31 cellular contexts compared by ENCODE assay signal in the genomic region with DNA sequence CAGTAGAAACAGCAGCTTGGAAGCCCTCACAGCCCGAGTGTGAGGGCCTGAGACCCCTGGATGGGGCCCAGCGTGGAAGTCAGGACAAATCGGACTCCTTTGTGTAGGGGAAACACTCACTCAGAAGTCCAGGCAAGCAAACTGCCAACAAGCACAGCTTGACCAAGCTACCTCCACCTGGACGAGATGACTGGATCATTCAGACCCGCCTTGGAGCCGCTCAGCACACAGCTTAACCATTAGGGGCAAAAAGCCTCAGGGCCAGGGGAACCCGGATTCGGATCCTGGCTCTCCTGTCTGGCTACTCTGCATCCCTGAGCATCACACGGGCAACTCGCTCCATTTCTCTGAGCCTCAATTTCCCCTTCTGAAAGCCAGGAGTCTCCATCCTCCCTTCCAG.
DNase-seq lines count a peak whose midpoint lies in the region; ATAC-seq and TF ChIP-seq lines count a peak whose summit lies in the region.
"Had no signal": no experiment of that assay in that cellular context is flagged by ENCODE, and none has a peak within 500 bp of the region (broad histone marks: within the 10 kb centered on the region; RNA-seq: fewer than 3 reads in every experiment).

No MANE protein-coding gene starts in this region.

- intact Hi-C loops in lower lobe of right lung (cut with DNase I), result no loop called here
- intact Hi-C loops in posterior vena cava (cut with DNase I), result loop anchor here in 1 of 2 donors (5.0 kb wide), 1 partner anchor 54 kb away; no protein-coding TSS in a partner anchor

- no peak overlapping the region for H3K9ac ChIP-seq in mesenchymal stem cell (ENCODE audit: low read length)
- H3K9ac ChIP-seq: BLaER1; BLaER1 treated with 17β-estradiol and CSF1 and Interleukin-3, amounts not matched to agents 10 nM and 100 nM had no signal

- H3K23ac ChIP-seq in mesenchymal stem cell (ENCODE audit: low read length in 2 of 2), result no peak overlapping the region

- H3K4ac ChIP-seq in mesenchymal stem cell (ENCODE audit: low read depth in 1 of 2, low read length in 2 of 2), result no peak overlapping the region

- TF ChIP-seq CTCF in lower lobe of right lung (IDR thresholded peaks at IDR 0.05) (no peak), osteoblast (IDR thresholded peaks at IDR 0.05; ENCODE audit: extremely low read depth, low read depth, low read length) (no peak)

- H4K91ac ChIP-seq in mesenchymal stem cell (ENCODE audit: low read length), result no peak overlapping the region

- no peak overlapping the region for H2BK5ac ChIP-seq in mesenchymal stem cell (ENCODE audit: low read depth, low read length, poor library complexity, severe bottlenecking)

- ATAC-seq in lower lobe of right lung (no peak), HG02870 (IDR thresholded peaks at IDR 0.05; ENCODE audit: unreplicated experiment) (no peak)
- ATAC-seq: A549; CD8-positive, alpha-beta T cell had no signal

- H2BK120ac ChIP-seq in mesenchymal stem cell (ENCODE audit: low read depth, low read length), result no peak overlapping the region

- H3K4me1 ChIP-seq in lower lobe of right lung, result no peaks in the 10 kb centered on the region
- no peaks in the 10 kb centered on the region for H3K4me1 ChIP-seq in osteoblast (ENCODE audit: insufficient read depth, low read length)
- no peaks in the 10 kb centered on the region for H3K4me1 ChIP-seq in mesenchymal stem cell (ENCODE audit: control insufficient read depth, insufficient read depth, low read depth, low read length)
- H3K4me1 ChIP-seq: A549; BE2C; BLaER1; BLaER1 treated with 17β-estradiol and CSF1 and Interleukin-3, amounts not matched to agents 10 nM and 100 nM; Caco-2 had no signal

- H2AFZ ChIP-seq in osteoblast (ENCODE audit: low read length) (no peak overlapping the region), mesenchymal stem cell (ENCODE audit: low read depth, low read length) (no peak overlapping the region)

- H3K18ac ChIP-seq in mesenchymal stem cell (ENCODE audit: low read depth in 1 of 2, low read length in 2 of 2), result no peak overlapping the region

- WGBS in mesenchymal stem cell, result 91% methylated on average over 10 of the region's 10 CpGs

- H3K79me2 ChIP-seq in osteoblast (ENCODE audit: insufficient read depth, low read length), result no peaks in the 10 kb centered on the region

- no peak overlapping the region for H3K4me2 ChIP-seq in osteoblast (ENCODE audit: insufficient read depth, low read length)
- no peak overlapping the region for H3K4me2 ChIP-seq in mesenchymal stem cell (ENCODE audit: low read length, poor library complexity, severe bottlenecking)
- H3K4me2 ChIP-seq: A549; BLaER1; BLaER1 treated with 17β-estradiol and CSF1 and Interleukin-3, amounts not matched to agents 10 nM and 100 nM had no signal

- peaks cover 32% of the 10 kb centered on the region for H3K27me3 ChIP-seq in lower lobe of right lung (ENCODE audit: low read depth)
- H3K27me3 ChIP-seq in osteoblast (ENCODE audit: insufficient read depth, low read length), result peaks cover 31% of the 10 kb centered on the region
- peaks cover 16 to 75% of the 10 kb centered on the region in 2 experiments for H3K27me3 ChIP-seq in mesenchymal stem cell (ENCODE audit: control insufficient read depth in 1 of 2, insufficient read depth in 1 of 2, low read length in 2 of 2)
- H3K27me3 ChIP-seq: BE2C, BLaER1 had no signal

- H2BK12ac ChIP-seq in mesenchymal stem cell (ENCODE audit: low read length in 2 of 2), result no peak overlapping the region

- DNase-seq in lower lobe of right lung (peak; percentile 20), osteoblast (ENCODE audit: insufficient read length, low spot score, missing footprints) (peak; percentile 68), posterior vena cava (ENCODE audit: low spot score) (peak; percentile 44), mesenchymal stem cell (no peak), NOMO-1 treated with DMSO at 0.1 percent for 48 hours (lab: John Stamatoyannopoulos, UW; ENCODE audit: unreplicated experiment) (no peak)
- DNase-seq: 8988T; ACHN; AML-193; BE2C; C1 segment of cervical spinal cord; Caco-2; Calu3; CD4-positive, alpha-beta memory T cell; CD4-positive, alpha-beta T cell; CD4-positive, CD25-positive, alpha-beta regulatory T cell; CD8-positive, alpha-beta memory T cell; CD8-positive, alpha-beta T cell; COR-L47; DMS 273 treated with DMSO at 0.1 percent for 48 hours; DMS153; DMS53; DMS79; DMS79 treated with DMSO at 0.1 percent for 48 hours; DND-41; EL had no signal

- H4K20me1 ChIP-seq in osteoblast (ENCODE audit: insufficient read depth, low read length), result no peaks in the 10 kb centered on the region
- H4K20me1 ChIP-seq: BLaER1; BLaER1 treated with 17β-estradiol and CSF1 and Interleukin-3, amounts not matched to agents 10 nM and 100 nM had no signal

- H3K14ac ChIP-seq in mesenchymal stem cell (ENCODE audit: low read length in 2 of 2), result no peak overlapping the region

- H3K79me1 ChIP-seq in mesenchymal stem cell (replicated peaks; ENCODE audit: low read length, poor library complexity, severe bottlenecking), result no peaks in the 10 kb centered on the region

- H3K9me3 ChIP-seq in lower lobe of right lung (no peaks in the 10 kb centered on the region), osteoblast (ENCODE audit: low read depth, low read length) (no peaks in the 10 kb centered on the region), mesenchymal stem cell (ENCODE audit: control insufficient read depth, low read length) (no peaks in the 10 kb centered on the region)
- H3K9me3 ChIP-seq: A549; BE2C; BLaER1; BLaER1 treated with 17β-estradiol and CSF1 and Interleukin-3, amounts not matched to agents 10 nM and 100 nM; Caco-2 had no signal

- H4K8ac ChIP-seq in mesenchymal stem cell (ENCODE audit: low read length), result no peak overlapping the region

- H3K36me3 ChIP-seq in lower lobe of right lung (no peaks in the 10 kb centered on the region), osteoblast (ENCODE audit: insufficient read depth, low read length) (no peaks in the 10 kb centered on the region), mesenchymal stem cell (ENCODE audit: control insufficient read depth in 1 of 2, insufficient read depth in 2 of 2, low read depth in 1 of 2, low read length in 2 of 2) (no peaks in the 10 kb centered on the region)
- H3K36me3 ChIP-seq: BE2C; BLaER1; BLaER1 treated with 17β-estradiol and CSF1 and Interleukin-3, amounts not matched to agents 10 nM and 100 nM had no signal

- H2BK15ac ChIP-seq in mesenchymal stem cell (ENCODE audit: low read depth, poor library complexity, severe bottlenecking), result no peak overlapping the region

- H3K4me3 ChIP-seq in lower lobe of right lung, result no peak overlapping the region
- no peak overlapping the region for H3K4me3 ChIP-seq in osteoblast (ENCODE audit: insufficient read depth, low read length)
- H3K4me3 ChIP-seq in mesenchymal stem cell (ENCODE audit: insufficient read depth in 1 of 2, low read depth in 1 of 2, low read length in 2 of 2), result no peak overlapping the region
- H3K4me3 ChIP-seq: A549; BLaER1; BLaER1 treated with 17β-estradiol and CSF1 and Interleukin-3, amounts not matched to agents 10 nM and 100 nM had no signal

- H3K27ac ChIP-seq in lower lobe of right lung (no peak overlapping the region), osteoblast (ENCODE audit: low read depth, low read length) (no peak overlapping the region), mesenchymal stem cell (ENCODE audit: low read length, poor library complexity, severe bottlenecking) (no peak overlapping the region)
- H3K27ac ChIP-seq: 22Rv1; A549; BLaER1; BLaER1 treated with 17β-estradiol and CSF1 and Interleukin-3, amounts not matched to agents 10 nM and 100 nM; C4-2B had no signal

- H2AK5ac ChIP-seq in mesenchymal stem cell (ENCODE audit: low read length, severe bottlenecking), result no peak overlapping the region

Comparison
In these comparisons a context has a peak if more than half of its experiments do, and no peak if none do; other contexts are left out.
1. DNase-seq: peak in lower lobe of right lung (single experiment), osteoblast (single experiment) and posterior vena cava (single experiment); none in mesenchymal stem cell (single experiment) and NOMO-1 treated with DMSO at 0.1 percent for 48 hours (single experiment).